Comparison of ENCODE assay signal across 14 cellular contexts in genomic region chr2:106867231-106867943, GRCh38. TPM values are rescaled to one million over a fixed set of nuclear protein-coding genes. Genes with fewer than 3 reads are reported as not detected.
A peak's percentile ranks its signal among the peaks of the same experiment; 100 is the strongest.
DNase-seq lines count a peak whose midpoint lies in the region; ATAC-seq and TF ChIP-seq lines count a peak whose summit lies in the region.
"Had no signal": no experiment of that assay in that cellular context is flagged by ENCODE, and none has a peak within 500 bp of the region (broad histone marks: within the 10 kb centered on the region; RNA-seq: fewer than 3 reads in every experiment).

No MANE protein-coding gene starts in this region.

- H3K27me3 Mint-ChIP-seq in chondrocyte (ENCODE audit: low read depth) (no peaks in the 10 kb centered on the region), endothelial cell (ENCODE audit: unreplicated experiment) (peaks cover 2% of the 10 kb centered on the region)

- in situ Hi-C loops in G401 (cut with HindIII; ENCODE audit: low sequenced_read_pairs), result no loop called here

- no peak overlapping the region for H3K4me3 ChIP-seq in tibial nerve
- H3K4me3 ChIP-seq: MG63 had no signal

- intact Hi-C loops in sciatic nerve (cut with DNase I), result no loop called here

- TF ChIP-seq POLR2A in tibial nerve (IDR thresholded peaks at IDR 0.05), result no peak

- H3K4me3 Mint-ChIP-seq in chondrocyte (ENCODE audit: unreplicated experiment), result no peak overlapping the region
- H3K4me3 Mint-ChIP-seq in endothelial cell (ENCODE audit: unreplicated experiment), result no peak overlapping the region

- H3K27ac ChIP-seq in tibial nerve, result no peak overlapping the region
- H3K27ac ChIP-seq: C4-2B had no signal

- H3K27ac Mint-ChIP-seq in chondrocyte (ENCODE audit: unreplicated experiment) (peak overlapping the region; percentile 84), endothelial cell (ENCODE audit: unreplicated experiment) (no peak overlapping the region)

- DNase-seq in G401 (ENCODE audit: low spot score) (peak; percentile 27), chondrocyte (ENCODE audit: low spot score) (no peak), medulla oblongata (ENCODE audit: extremely low spot score) (peak; percentile 53), sciatic nerve (ENCODE audit: low spot score) (no peak), endothelial cell (ENCODE audit: low spot score) (no peak), tibial nerve (ENCODE audit: low spot score in 2 of 2) (no peak), DMS 273 (lab: John Stamatoyannopoulos, UW; ENCODE audit: unreplicated experiment) (no peak), cerebellum (ENCODE audit: low spot score) (no peak)
- DNase-seq: MG63, NCI-H1092, NCI-H146, NCI-H2081 treated with DMSO at 0.1 percent for 48 hours had no signal

- no peaks in the 10 kb centered on the region for H3K4me1 ChIP-seq in tibial nerve

- TF ChIP-seq CTCF in chondrocyte (IDR thresholded peaks at IDR 0.05) (no peak), endothelial cell (IDR thresholded peaks at IDR 0.05; ENCODE audit: unreplicated experiment) (no peak), tibial nerve (IDR thresholded peaks at IDR 0.05) (no peak)

- H3K27me3 ChIP-seq in tibial nerve, result no peaks in the 10 kb centered on the region
- H3K27me3 ChIP-seq: MG63 had no signal

- H3K4me1 Mint-ChIP-seq in chondrocyte (ENCODE audit: low read depth), result peaks cover 85% of the 10 kb centered on the region
- peaks cover 13% of the 10 kb centered on the region for H3K4me1 Mint-ChIP-seq in endothelial cell (ENCODE audit: unreplicated experiment)

- H3K36me3 Mint-ChIP-seq in chondrocyte (ENCODE audit: low read depth), result no peaks in the 10 kb centered on the region
- H3K36me3 Mint-ChIP-seq in endothelial cell (ENCODE audit: low read depth, unreplicated experiment), result no peaks in the 10 kb centered on the region

- TF ChIP-seq EP300 in tibial nerve (IDR thresholded peaks at IDR 0.05), result no peak

- H3K36me3 ChIP-seq in tibial nerve, result no peaks in the 10 kb centered on the region
- H3K36me3 ChIP-seq: MG63 had no signal

- ATAC-seq in sciatic nerve, result peak; percentile 73

- WGBS in tibial nerve, 2 donors, result 37 to 44% methylated on average over 9 of the region's 9 CpGs

- H3K9me3 ChIP-seq in tibial nerve, result no peaks in the 10 kb centered on the region
- H3K9me3 ChIP-seq: MG63 had no signal

- H3K9me3 Mint-ChIP-seq in chondrocyte (ENCODE audit: low read depth), result no peaks in the 10 kb centered on the region
- no peaks in the 10 kb centered on the region for H3K9me3 Mint-ChIP-seq in endothelial cell (ENCODE audit: unreplicated experiment)

RNA-seq across cellular contexts. Expression of gene ST6GAL2, which starts 18.6 kb away (rescaled TPM):
- total RNA-seq in G401 (2014; rRNA removed; shearing (Covaris generic)), result not detected in 2 replicates
- total RNA-seq in chondrocyte, result 144 to 319 TPM (median 144 TPM) in 3 replicates
- not detected for total RNA-seq in sciatic nerve
- 10.9 TPM for total RNA-seq in endothelial cell (ENCODE audit: unreplicated experiment)
- not detected for total RNA-seq in tibial nerve
- total RNA-seq in cerebellum, result 139 TPM
- total RNA-seq: HepG2 had no signal

Comparison
In these comparisons a context has a peak if more than half of its experiments do, and no peak if none do; other contexts are left out.
1. DNase-seq: peak in G401 (single experiment) and medulla oblongata (single experiment); none in chondrocyte (single experiment), sciatic nerve (single experiment), endothelial cell (single experiment), tibial nerve (0 of 2), DMS 273 (single experiment) and cerebellum (single experiment).
2. RNA of gene ST6GAL2, which starts 18.6 kb away (total RNA-seq): 144 to 319 TPM in chondrocyte and 139 TPM in cerebellum (single experiment); 10.9 TPM in endothelial cell (single experiment), not detected in G401, not detected in sciatic nerve (single experiment) and not detected in tibial nerve; every median in the first group is over 10 times any median in the second.